19 cellular contexts compared by ENCODE assay signal in genomic region chr3:25555695-25556094, GRCh38.
DNase-seq lines count a peak whose midpoint lies in the region; ATAC-seq and TF ChIP-seq lines count a peak whose summit lies in the region.
"Had no signal": no experiment of that assay in that cellular context is flagged by ENCODE, and none has a peak within 500 bp of the region (broad histone marks: within the 10 kb centered on the region; RNA-seq: fewer than 3 reads in every experiment).

No MANE protein-coding gene starts in this region.

- H3K27ac ChIP-seq in esophagus muscularis mucosa (replicated peaks in 1 of 4), result peak overlapping the region; percentile 3 to 48 (median 28)
- H3K27ac ChIP-seq in heart left ventricle, result peak overlapping the region; percentile 6 to 63 (median 36)
- H3K27ac ChIP-seq in tibial artery, result peak overlapping the region; percentile 18 to 65
- H3K27ac ChIP-seq: C4-2B, GM23248, HL-60 had no signal

- WGBS in esophagus muscularis mucosa, result 44% methylated on average over 2 of the region's 2 CpGs
- WGBS in heart left ventricle, 4 donors, result 22 to 37% (median 31%) methylated on average over 2 of the region's 2 CpGs
- 59 to 61% methylated on average over 2 of the region's 2 CpGs for whole genome bisulfite sequencing in lower leg skin, 2 donors

- TF ChIP-seq POLR2A in esophagus muscularis mucosa (IDR thresholded peaks at IDR 0.05; ENCODE audit: low read depth) (no peak), heart left ventricle (IDR thresholded peaks at IDR 0.05) (no peak), lower leg skin (IDR thresholded peaks at IDR 0.05) (no peak)

- no peak overlapping the region for H3K4me3 ChIP-seq in esophagus muscularis mucosa
- no peak overlapping the region for H3K4me3 ChIP-seq in heart left ventricle
- H3K4me3 ChIP-seq in tibial artery, result no peak overlapping the region
- no peak overlapping the region for H3K4me3 ChIP-seq in lower leg skin (ENCODE audit: low read depth, poor library complexity, severe bottlenecking)
- H3K4me3 ChIP-seq: GM23248 had no signal

- H3K36me3 ChIP-seq in esophagus muscularis mucosa (no peaks in the 10 kb centered on the region), heart left ventricle (no peaks in the 10 kb centered on the region), tibial artery (no peaks in the 10 kb centered on the region)

- peak; percentile 13 to 45 (median 32) for ATAC-seq in heart left ventricle
- ATAC-seq: HCT116, PC-3 had no signal

- no peak for DNase-seq in esophagus muscularis mucosa (ENCODE audit: extremely low spot score)
- DNase-seq in heart left ventricle, result no peak
- no peak for DNase-seq in neural crest cell (ENCODE audit: low read depth, low spot score)
- DNase-seq in tibial artery, result no peak
- DNase-seq in lower leg skin (ENCODE audit: low spot score in 2 of 2), result no peak
- no peak for DNase-seq in SKM-1 (lab: John Stamatoyannopoulos, UW; ENCODE audit: unreplicated experiment)
- no peak for DNase-seq in NCI-H2196 (lab: John Stamatoyannopoulos, UW; ENCODE audit: unreplicated experiment)
- DNase-seq: DMS 273 treated with DMSO at 0.1 percent for 48 hours, GDM1, GM23248, MV-4-11, NCI-H1436, NCI-H2029, NCI-H2171, NCI-H748 treated with DMSO at 0.1 percent for 48 hours, PC-3 had no signal

- H3K4me1 ChIP-seq in esophagus muscularis mucosa (peaks cover 39 to 47% (median 41%) of the 10 kb centered on the region in 4 donors), heart left ventricle (peaks cover 3 to 52% (median 33%) of the 10 kb centered on the region in 12 donors), tibial artery (peaks cover 0 to 51% (median 41%) of the 10 kb centered on the region in 4 donors)

- no peaks in the 10 kb centered on the region for H3K27me3 ChIP-seq in esophagus muscularis mucosa
- no peaks in the 10 kb centered on the region for H3K27me3 ChIP-seq in heart left ventricle
- no peaks in the 10 kb centered on the region for H3K27me3 ChIP-seq in tibial artery

- H3K27me3 Mint-ChIP-seq in neural crest cell (ENCODE audit: low read depth), result no peaks in the 10 kb centered on the region

- TF ChIP-seq CTCF in esophagus muscularis mucosa (IDR thresholded peaks at IDR 0.05) (no peak), heart left ventricle (IDR thresholded peaks at IDR 0.05) (no peak), neural crest cell (conservative IDR thresholded peaks at IDR 0.05) (no peak), tibial artery (IDR thresholded peaks at IDR 0.05) (no peak), lower leg skin (IDR thresholded peaks at IDR 0.05) (no peak)

- H3K27ac Mint-ChIP-seq in neural crest cell (ENCODE audit: unreplicated experiment), result peak overlapping the region; percentile 51

- no peaks in the 10 kb centered on the region for H3K4me1 Mint-ChIP-seq in neural crest cell

- no peaks in the 10 kb centered on the region for H3K9me3 ChIP-seq in esophagus muscularis mucosa
- peaks cover 0 to 4% (median 0%) of the 10 kb centered on the region in 12 donors for H3K9me3 ChIP-seq in heart left ventricle
- H3K9me3 ChIP-seq in tibial artery, result no peaks in the 10 kb centered on the region

- no peak overlapping the region for H3K4me3 Mint-ChIP-seq in neural crest cell

- H3K9me3 Mint-ChIP-seq in neural crest cell, result peaks cover 6% of the 10 kb centered on the region

- H3K36me3 Mint-ChIP-seq in neural crest cell (ENCODE audit: low read depth), result no peaks in the 10 kb centered on the region

- TF ChIP-seq EP300 in esophagus muscularis mucosa (IDR thresholded peaks at IDR 0.05), result no peak

- intact Hi-C loops in esophagus muscularis mucosa (cut with DNase I), result no loop called here
- intact Hi-C loops in heart left ventricle (cut with DNase I), result no loop called here
- intact Hi-C loops in tibial artery (cut with DNase I; ENCODE audit: low total_unique reads), result loop anchor here (5.0 kb wide), 1 partner anchor 1037 kb away; no protein-coding TSS in a partner anchor
- intact Hi-C loops in lower leg skin (cut with DNase I; ENCODE audit: low total_unique reads), result no loop called here
